ENCODE assay signal across 1 cellular context in genomic region chr19:38647368-38647965, GRCh38.
A peak's percentile ranks its signal among the peaks of the same experiment; 100 is the strongest.
TF ChIP-seq lines count a peak whose summit lies in the region.

ACTN4 (plus strand) TSS chr19:38647649; CDS start chr19:38647746, 97 bp downstream.

TF ChIP-seq in WTC11, 78 proteins besides CTCF, POLR2A, EP300 and RAD21 (continued from another document):
- TF ChIP-seq ARID4B (CRISPR knock-in tag; IDR thresholded peaks at IDR 0.05; ENCODE audit: borderline replicate concordance) (peak; percentile 43; the same call in 1 of the 2 replicates), ERG (CRISPR knock-in tag; IDR thresholded peaks at IDR 0.05) (peak; percentile 27; the same call in 1 of the 2 replicates), ZMAT4 (CRISPR knock-in tag; IDR thresholded peaks at IDR 0.05) (0 out of 2 replicates have a peak, but pooled peaks have one; percentile 58), FOXP4 (CRISPR knock-in tag; IDR thresholded peaks at IDR 0.05) (peak; percentile 94), JUN (CRISPR knock-in tag; IDR thresholded peaks at IDR 0.05) (no peak), GABPB1 (CRISPR knock-in tag; IDR thresholded peaks at IDR 0.05) (peak; percentile 43; the same call in 1 of the 2 replicates), CREB1 (CRISPR knock-in tag; IDR thresholded peaks at IDR 0.05) (no peak), NFATC4 (CRISPR knock-in tag; IDR thresholded peaks at IDR 0.05) (peak; percentile 87), FOXP1 (CRISPR knock-in tag; IDR thresholded peaks at IDR 0.05; ENCODE audit: borderline replicate concordance) (peak; percentile 61; the same call in 1 of the 2 replicates), NR1H2 (CRISPR knock-in tag; IDR thresholded peaks at IDR 0.05) (no peak), PRRX2 (CRISPR knock-in tag; IDR thresholded peaks at IDR 0.05) (peak; percentile 25; the same call in 1 of the 2 replicates), ZNF219 (CRISPR knock-in tag; IDR thresholded peaks at IDR 0.05; ENCODE audit: borderline replicate concordance) (no peak), ETV6 (CRISPR knock-in tag; IDR thresholded peaks at IDR 0.05) (0 out of 2 replicates have a peak, but pooled peaks have one; percentile 32), ELF4 (CRISPR knock-in tag; IDR thresholded peaks at IDR 0.05; ENCODE audit: low read depth) (no peak), TP53 (CRISPR knock-in tag; IDR thresholded peaks at IDR 0.05) (no peak), MYBL2 (CRISPR knock-in tag; IDR thresholded peaks at IDR 0.05) (no peak; the same call in 1 of the 2 replicates), CBFB (CRISPR knock-in tag; IDR thresholded peaks at IDR 0.05; ENCODE audit: low read depth) (no peak), KAT7 (CRISPR knock-in tag; IDR thresholded peaks at IDR 0.05; ENCODE audit: borderline replicate concordance) (no peak), ZNF138 (CRISPR knock-in tag; conservative IDR thresholded peaks at IDR 0.05) (no peak)
- TF ChIP-seq, protein P1, sequence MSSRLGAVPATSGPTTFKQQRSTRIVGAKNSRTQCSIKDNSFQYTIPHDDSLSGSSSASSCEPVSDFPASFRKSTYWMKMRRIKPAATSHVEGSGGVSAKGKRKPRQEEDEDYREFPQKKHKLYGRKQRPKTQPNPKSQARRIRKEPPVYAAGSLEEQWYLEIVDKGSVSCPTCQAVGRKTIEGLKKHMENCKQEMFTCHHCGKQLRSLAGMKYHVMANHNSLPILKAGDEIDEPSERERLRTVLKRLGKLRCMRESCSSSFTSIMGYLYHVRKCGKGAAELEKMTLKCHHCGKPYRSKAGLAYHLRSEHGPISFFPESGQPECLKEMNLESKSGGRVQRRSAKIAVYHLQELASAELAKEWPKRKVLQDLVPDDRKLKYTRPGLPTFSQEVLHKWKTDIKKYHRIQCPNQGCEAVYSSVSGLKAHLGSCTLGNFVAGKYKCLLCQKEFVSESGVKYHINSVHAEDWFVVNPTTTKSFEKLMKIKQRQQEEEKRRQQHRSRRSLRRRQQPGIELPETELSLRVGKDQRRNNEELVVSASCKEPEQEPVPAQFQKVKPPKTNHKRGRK (CRISPR knock-in tag; IDR thresholded peaks at IDR 0.05; ENCODE audit: borderline replicate concordance): no peak
- TF ChIP-seq, protein P2, sequence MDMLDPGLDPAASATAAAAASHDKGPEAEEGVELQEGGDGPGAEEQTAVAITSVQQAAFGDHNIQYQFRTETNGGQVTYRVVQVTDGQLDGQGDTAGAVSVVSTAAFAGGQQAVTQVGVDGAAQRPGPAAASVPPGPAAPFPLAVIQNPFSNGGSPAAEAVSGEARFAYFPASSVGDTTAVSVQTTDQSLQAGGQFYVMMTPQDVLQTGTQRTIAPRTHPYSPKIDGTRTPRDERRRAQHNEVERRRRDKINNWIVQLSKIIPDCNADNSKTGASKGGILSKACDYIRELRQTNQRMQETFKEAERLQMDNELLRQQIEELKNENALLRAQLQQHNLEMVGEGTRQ (CRISPR knock-in tag; IDR thresholded peaks at IDR 0.05): peak; percentile 30; the same call in 1 of the 2 replicates
- TF ChIP-seq, protein P3, sequence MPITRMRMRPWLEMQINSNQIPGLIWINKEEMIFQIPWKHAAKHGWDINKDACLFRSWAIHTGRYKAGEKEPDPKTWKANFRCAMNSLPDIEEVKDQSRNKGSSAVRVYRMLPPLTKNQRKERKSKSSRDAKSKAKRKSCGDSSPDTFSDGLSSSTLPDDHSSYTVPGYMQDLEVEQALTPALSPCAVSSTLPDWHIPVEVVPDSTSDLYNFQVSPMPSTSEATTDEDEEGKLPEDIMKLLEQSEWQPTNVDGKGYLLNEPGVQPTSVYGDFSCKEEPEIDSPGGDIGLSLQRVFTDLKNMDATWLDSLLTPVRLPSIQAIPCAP (CRISPR knock-in tag; IDR thresholded peaks at IDR 0.05): no peak
- TF ChIP-seq, protein P4, sequence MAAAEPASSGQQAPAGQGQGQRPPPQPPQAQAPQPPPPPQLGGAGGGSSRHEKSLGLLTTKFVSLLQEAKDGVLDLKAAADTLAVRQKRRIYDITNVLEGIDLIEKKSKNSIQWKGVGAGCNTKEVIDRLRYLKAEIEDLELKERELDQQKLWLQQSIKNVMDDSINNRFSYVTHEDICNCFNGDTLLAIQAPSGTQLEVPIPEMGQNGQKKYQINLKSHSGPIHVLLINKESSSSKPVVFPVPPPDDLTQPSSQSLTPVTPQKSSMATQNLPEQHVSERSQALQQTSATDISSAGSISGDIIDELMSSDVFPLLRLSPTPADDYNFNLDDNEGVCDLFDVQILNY (CRISPR knock-in tag; IDR thresholded peaks at IDR 0.05): peak; percentile 96
- TF ChIP-seq, protein P5, sequence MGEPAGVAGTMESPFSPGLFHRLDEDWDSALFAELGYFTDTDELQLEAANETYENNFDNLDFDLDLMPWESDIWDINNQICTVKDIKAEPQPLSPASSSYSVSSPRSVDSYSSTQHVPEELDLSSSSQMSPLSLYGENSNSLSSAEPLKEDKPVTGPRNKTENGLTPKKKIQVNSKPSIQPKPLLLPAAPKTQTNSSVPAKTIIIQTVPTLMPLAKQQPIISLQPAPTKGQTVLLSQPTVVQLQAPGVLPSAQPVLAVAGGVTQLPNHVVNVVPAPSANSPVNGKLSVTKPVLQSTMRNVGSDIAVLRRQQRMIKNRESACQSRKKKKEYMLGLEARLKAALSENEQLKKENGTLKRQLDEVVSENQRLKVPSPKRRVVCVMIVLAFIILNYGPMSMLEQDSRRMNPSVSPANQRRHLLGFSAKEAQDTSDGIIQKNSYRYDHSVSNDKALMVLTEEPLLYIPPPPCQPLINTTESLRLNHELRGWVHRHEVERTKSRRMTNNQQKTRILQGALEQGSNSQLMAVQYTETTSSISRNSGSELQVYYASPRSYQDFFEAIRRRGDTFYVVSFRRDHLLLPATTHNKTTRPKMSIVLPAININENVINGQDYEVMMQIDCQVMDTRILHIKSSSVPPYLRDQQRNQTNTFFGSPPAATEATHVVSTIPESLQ (CRISPR knock-in tag; IDR thresholded peaks at IDR 0.05): no peak
TF ChIP-seq in WTC11: peak in this region for 18.
